26 cellular contexts compared by ENCODE assay signal in genomic region chr11:86790867-86791849, GRCh38. TPM values are rescaled to one million over a fixed set of nuclear protein-coding genes. Genes with fewer than 3 reads are reported as not detected.
DNase-seq lines count a peak whose midpoint lies in the region; ATAC-seq, FAIRE-seq and TF ChIP-seq lines count a peak whose summit lies in the region.
"Had no signal": no experiment of that assay in that cellular context is flagged by ENCODE, and none has a peak within 500 bp of the region (broad histone marks: within the 10 kb centered on the region; RNA-seq: fewer than 3 reads in every experiment).

No MANE protein-coding gene starts in this region.

- no peaks in the 10 kb centered on the region for H3K36me3 Mint-ChIP-seq in neural progenitor cell
- no peaks in the 10 kb centered on the region for H3K36me3 Mint-ChIP-seq in activated naive CD8-positive, alpha-beta T cell treated with anti-CD3 and anti-CD28 coated beads for 36 hours
- H3K36me3 Mint-ChIP-seq: activated naive CD4-positive, alpha-beta T cell treated with anti-CD3 and anti-CD28 coated beads, Interleukin-2, amount 50 U/mL, for 24 hours; IgD-negative memory B cell; stimulated activated naive B cell treated with anti-CD40 and anti-IgM and Interleukin-4, amounts not matched to agents 10 μg/mL and 1 μg/mL and 100 μg/mL, for 72 hours; WTC11 had no signal

- no peaks in the 10 kb centered on the region for H3K27me3 ChIP-seq in neural progenitor cell
- no peaks in the 10 kb centered on the region for H3K27me3 ChIP-seq in MM.1S (replicated peaks; ENCODE audit: insufficient read depth, low read length)
- H3K27me3 ChIP-seq: BLaER1 treated with 17β-estradiol and CSF1 and Interleukin-3, amounts not matched to agents 10 nM and 100 nM; spleen; vagina had no signal

- H3K9me3 Mint-ChIP-seq in neural progenitor cell, result no peaks in the 10 kb centered on the region
- H3K9me3 Mint-ChIP-seq in activated naive CD8-positive, alpha-beta T cell treated with anti-CD3 and anti-CD28 coated beads for 36 hours, result no peaks in the 10 kb centered on the region
- H3K9me3 Mint-ChIP-seq: activated naive CD4-positive, alpha-beta T cell treated with anti-CD3 and anti-CD28 coated beads, Interleukin-2, amount 50 U/mL, for 24 hours; activated T-helper 1 cell treated with anti-CD3 and anti-CD28 coated beads, Interleukin-12 subunit alpha, Interleukin-12 subunit beta, Interleukin-2, Interleukin-4 antibody, amounts not matched to agents 30 ng/mL and 10 ng/mL and 1 ng/mL, durations not matched to agents 14 hours and 24 hours and 36 hours; dendritic cell treated with granulocyte-macrophage colony-stimulating factor and Interleukin-4, amounts not matched to agents 40 ng/mL and 50 ng/mL, for 4 days; stimulated activated naive B cell treated with anti-CD40 and anti-IgM and Interleukin-4, amounts not matched to agents 10 μg/mL and 1 μg/mL and 100 μg/mL, for 72 hours; WTC11 had no signal

- H3K4me2 ChIP-seq in A549 (peak overlapping the region; percentile 3; the same call in 1 of the 3 replicates), neural progenitor cell (no peak overlapping the region), MM.1S (ENCODE audit: low read depth, low read length) (no peak overlapping the region)
- H3K4me2 ChIP-seq: BLaER1 treated with 17β-estradiol and CSF1 and Interleukin-3, amounts not matched to agents 10 nM and 100 nM had no signal

- peak overlapping the region; percentile 80 for H2AFZ ChIP-seq in neural progenitor cell (replicated peaks)
- H2AFZ ChIP-seq in MM.1S (ENCODE audit: low read length), result no peak overlapping the region

- no peak for DNase-seq in A549 (ENCODE audit: low read depth in 1 of 2, low spot score in 1 of 2)
- peak; percentile 54 for DNase-seq in ELF-1 (ENCODE audit: low read depth, low spot score)
- DNase-seq in neural progenitor cell (ENCODE audit: low spot score), result no peak
- DNase-seq in activated naive CD8-positive, alpha-beta T cell treated with anti-CD3 and anti-CD28 coated beads for 36 hours, result no peak
- DNase-seq in MM.1S, result no peak
- DNase-seq in GM13977 (ENCODE audit: low spot score), result no peak
- DNase-seq: aorta; central memory CD4-positive, alpha-beta T cell; kidney; lower lobe of right lung; NCI-H1417 treated with DMSO at 0.1 percent for 48 hours; NCI-H2171 treated with DMSO at 0.1 percent for 48 hours; NCI-H524 treated with DMSO at 0.1 percent for 48 hours; spleen; stimulated activated CD4-positive, alpha-beta T cell treated with anti-CD3 and anti-CD28 coated beads, Interleukin-2, amount 100 ng/mL, for 48 hours; stimulated activated naive B cell treated with anti-CD40 and anti-IgM and Interleukin-4, amounts not matched to agents 10 μg/mL and 1 μg/mL and 100 μg/mL, for 72 hours had no signal

- no peaks in the 10 kb centered on the region for H3K9me3 ChIP-seq in A549
- H3K9me3 ChIP-seq in neural progenitor cell (ENCODE audit: low read depth), result no peaks in the 10 kb centered on the region
- H3K9me3 ChIP-seq in MM.1S (replicated peaks; ENCODE audit: insufficient read depth, low read length), result no peaks in the 10 kb centered on the region
- H3K9me3 ChIP-seq: BLaER1 treated with 17β-estradiol and CSF1 and Interleukin-3, amounts not matched to agents 10 nM and 100 nM; lower lobe of right lung; spleen; vagina had no signal

- H3K4me1 ChIP-seq in A549 (peaks cover 29% of the 10 kb centered on the region), neural progenitor cell (no peaks in the 10 kb centered on the region), MM.1S (ENCODE audit: low read length) (no peaks in the 10 kb centered on the region)
- H3K4me1 ChIP-seq: BLaER1 treated with 17β-estradiol and CSF1 and Interleukin-3, amounts not matched to agents 10 nM and 100 nM; lower lobe of right lung; spleen; vagina had no signal

- ATAC-seq in A549, result peak in 1 of 2 experiments; percentile 35; a peak in 3 of 6 replicates
- no peak for ATAC-seq in HG02981 (IDR thresholded peaks at IDR 0.05; ENCODE audit: unreplicated experiment)
- ATAC-seq: HCT116; lower lobe of right lung; stimulated activated naive B cell treated with anti-CD40 and anti-IgM and Interleukin-4, amounts not matched to agents 10 μg/mL and 1 μg/mL and 100 μg/mL, for 72 hours; WTC11 had no signal

- H3K4me3 Mint-ChIP-seq in neural progenitor cell, result no peak overlapping the region
- H3K4me3 Mint-ChIP-seq in activated naive CD8-positive, alpha-beta T cell treated with anti-CD3 and anti-CD28 coated beads for 36 hours, result no peak overlapping the region
- H3K4me3 Mint-ChIP-seq: activated naive CD4-positive, alpha-beta T cell treated with anti-CD3 and anti-CD28 coated beads, Interleukin-2, amount 50 U/mL, for 24 hours; activated T-helper 1 cell treated with anti-CD3 and anti-CD28 coated beads, Interleukin-12 subunit alpha, Interleukin-12 subunit beta, Interleukin-2, Interleukin-4 antibody, amounts not matched to agents 30 ng/mL and 10 ng/mL and 1 ng/mL, durations not matched to agents 14 hours and 24 hours and 36 hours; dendritic cell treated with granulocyte-macrophage colony-stimulating factor and Interleukin-4, amounts not matched to agents 40 ng/mL and 50 ng/mL, for 4 days; IgD-negative memory B cell; stimulated activated naive B cell treated with anti-CD40 and anti-IgM and Interleukin-4, amounts not matched to agents 10 μg/mL and 1 μg/mL and 100 μg/mL, for 72 hours; WTC11 had no signal

- 86% methylated on average over 5 of the region's 5 CpGs for WGBS in A549 (ENCODE audit: missing lambda C conversion rate)

- H3K9ac ChIP-seq in neural progenitor cell (no peak overlapping the region), MM.1S (ENCODE audit: low read length) (no peak overlapping the region)
- H3K9ac ChIP-seq: BLaER1 treated with 17β-estradiol and CSF1 and Interleukin-3, amounts not matched to agents 10 nM and 100 nM had no signal

- H4K20me1 ChIP-seq in neural progenitor cell (ENCODE audit: low read depth), result no peaks in the 10 kb centered on the region
- H4K20me1 ChIP-seq in MM.1S (ENCODE audit: insufficient read depth, low read length), result no peaks in the 10 kb centered on the region
- H4K20me1 ChIP-seq: BLaER1 treated with 17β-estradiol and CSF1 and Interleukin-3, amounts not matched to agents 10 nM and 100 nM had no signal

- H3K79me2 ChIP-seq in neural progenitor cell (ENCODE audit: low read depth) (no peaks in the 10 kb centered on the region), MM.1S (ENCODE audit: low read length) (no peaks in the 10 kb centered on the region)

- in situ Hi-C loops in GM13977 (cut with MboI; ENCODE audit: low pct_unique_long_range_greater_than_20kb, low sequenced_read_pairs, unreplicated experiment), result no loop called here

- no peak for TF ChIP-seq POLR2A in A549 (IDR thresholded peaks at IDR 0.05; ENCODE audit: low read length)

- no peak for TF ChIP-seq CTCF in A549 (IDR thresholded peaks at IDR 0.05)
- TF ChIP-seq CTCF in VCaP (conservative IDR thresholded peaks at IDR 0.05), result no peak
- TF ChIP-seq CTCF in neural progenitor cell (IDR thresholded peaks at IDR 0.05), result no peak
- no peak for TF ChIP-seq CTCF in MM.1S (IDR thresholded peaks at IDR 0.05; ENCODE audit: low read length)
- TF ChIP-seq CTCF in GM13977 (IDR thresholded peaks at IDR 0.05; ENCODE audit: extremely low read depth, insufficient read depth, missing control alignments), result no peak

- H3K36me3 ChIP-seq in neural progenitor cell (no peaks in the 10 kb centered on the region), MM.1S (replicated peaks; ENCODE audit: insufficient read depth, low read length) (no peaks in the 10 kb centered on the region)
- H3K36me3 ChIP-seq: BLaER1 treated with 17β-estradiol and CSF1 and Interleukin-3, amounts not matched to agents 10 nM and 100 nM; lower lobe of right lung; spleen; vagina had no signal

- TF ChIP-seq RAD21 in A549 (conservative IDR thresholded peaks at IDR 0.05 in 1 of 2, IDR thresholded peaks at IDR 0.05 in 1 of 2), result no peak

- POLR2A ChIA-PET in A549 (lab: Yijun Ruan, JAX), result interaction anchor here (1.0 to 2.9 kb wide), 4 partner anchors 9 to 307 kb away, joined by 3 to 28 read pairs (median 3); partner anchors contain the start of gene PRSS23

- peak overlapping the region; percentile 44 to 76; a peak in 5 of 6 replicates for H3K27ac ChIP-seq in A549
- H3K27ac ChIP-seq in VCaP, result peak overlapping the region; percentile 68
- no peak overlapping the region for H3K27ac ChIP-seq in neural progenitor cell
- no peak overlapping the region for H3K27ac ChIP-seq in MM.1S (ENCODE audit: low read length)
- H3K27ac ChIP-seq: BLaER1 treated with 17β-estradiol and CSF1 and Interleukin-3, amounts not matched to agents 10 nM and 100 nM; lower lobe of right lung; spleen; vagina had no signal

- H3K4me1 Mint-ChIP-seq in neural progenitor cell, result peaks cover 3% of the 10 kb centered on the region
- H3K4me1 Mint-ChIP-seq in activated naive CD8-positive, alpha-beta T cell treated with anti-CD3 and anti-CD28 coated beads for 36 hours, result no peaks in the 10 kb centered on the region
- H3K4me1 Mint-ChIP-seq: activated naive CD4-positive, alpha-beta T cell treated with anti-CD3 and anti-CD28 coated beads, Interleukin-2, amount 50 U/mL, for 24 hours; IgD-negative memory B cell; stimulated activated naive B cell treated with anti-CD40 and anti-IgM and Interleukin-4, amounts not matched to agents 10 μg/mL and 1 μg/mL and 100 μg/mL, for 72 hours; WTC11 had no signal

- peaks cover 2% of the 10 kb centered on the region for H3K27me3 Mint-ChIP-seq in neural progenitor cell (ENCODE audit: insufficient read depth, low read depth)
- peaks cover 35% of the 10 kb centered on the region for H3K27me3 Mint-ChIP-seq in activated naive CD8-positive, alpha-beta T cell treated with anti-CD3 and anti-CD28 coated beads for 36 hours
- H3K27me3 Mint-ChIP-seq: dendritic cell treated with granulocyte-macrophage colony-stimulating factor and Interleukin-4, amounts not matched to agents 40 ng/mL and 50 ng/mL, for 4 days had no signal

- TF ChIP-seq EP300 in A549 (IDR thresholded peaks at IDR 0.05), result no peak

- CTCF ChIA-PET in A549 (lab: Yijun Ruan, JAX), result interaction anchor here (0.7 to 3.1 kb wide), 6 partner anchors 8 to 183 kb away, joined by 3 to 11 read pairs (median 6); partner anchors contain the start of gene PRSS23

- no peaks in the 10 kb centered on the region for H3K9me2 ChIP-seq in MM.1S (replicated peaks; ENCODE audit: insufficient read depth, low read length)

- FAIRE-seq in A549 (lab: Jason Lieb, UNC), result no peak
- FAIRE-seq: kidney had no signal

- H3K4me3 ChIP-seq in A549, result no peak overlapping the region
- no peak overlapping the region for H3K4me3 ChIP-seq in neural progenitor cell
- no peak overlapping the region for H3K4me3 ChIP-seq in MM.1S (ENCODE audit: low read length)
- H3K4me3 ChIP-seq: BLaER1 treated with 17β-estradiol and CSF1 and Interleukin-3, amounts not matched to agents 10 nM and 100 nM; lower lobe of right lung; spleen; vagina had no signal

- no peak overlapping the region for H3K27ac Mint-ChIP-seq in neural progenitor cell
- no peak overlapping the region for H3K27ac Mint-ChIP-seq in activated naive CD8-positive, alpha-beta T cell treated with anti-CD3 and anti-CD28 coated beads for 36 hours
- H3K27ac Mint-ChIP-seq: activated T-helper 1 cell treated with anti-CD3 and anti-CD28 coated beads, Interleukin-12 subunit alpha, Interleukin-12 subunit beta, Interleukin-2, Interleukin-4 antibody, amounts not matched to agents 30 ng/mL and 10 ng/mL and 1 ng/mL, durations not matched to agents 14 hours and 24 hours and 36 hours; dendritic cell treated with granulocyte-macrophage colony-stimulating factor and Interleukin-4, amounts not matched to agents 40 ng/mL and 50 ng/mL, for 4 days; IgD-negative memory B cell; stimulated activated naive B cell treated with anti-CD40 and anti-IgM and Interleukin-4, amounts not matched to agents 10 μg/mL and 1 μg/mL and 100 μg/mL, for 72 hours; WTC11 had no signal

- no peaks in the 10 kb centered on the region for H3F3A ChIP-seq in neural progenitor cell (ENCODE audit: low read depth)
- no peaks in the 10 kb centered on the region for H3F3A ChIP-seq in MM.1S (ENCODE audit: insufficient read depth, low read length)

RNA-seq across cellular contexts. Expression of gene PRSS23, which starts 9.2 kb away (rescaled TPM):
- 240 and 282 TPM in 2 replicates for polyA plus RNA-seq in A549 (2011; rRNA removed)
- polyA plus RNA-seq in A549 (2012; cell fraction: cytosol; rRNA removed), result 114 and 212 TPM in 2 replicates
- polyA plus RNA-seq in A549 (2012; cell fraction: nucleus; rRNA removed), result 111 and 129 TPM in 2 replicates
- 199 to 247 TPM (median 217 TPM) in 3 replicates for polyA plus RNA-seq in A549 (2017; fragmentation: RNase III; extraction: RNeasy Plus Mini Kit Qiagen cat#74134 plus additional on column Dnase treatment)
- polyA minus RNA-seq in A549 (2011; rRNA and poly(A)+ RNA removed), result 340 and 362 TPM in 2 replicates
- 266 and 282 TPM in 2 replicates for total RNA-seq in neural progenitor cell (ENCODE audit: low replicate concordance)
- 1 to 10 TPM; 3.7 to 4.0 TPM for total RNA-seq in activated naive CD8-positive, alpha-beta T cell treated with anti-CD3 and anti-CD28 coated beads for 36 hours

Comparison
In these comparisons a context has a peak if more than half of its experiments do, and no peak if none do; other contexts are left out.
1. H3K27ac ChIP-seq: peak in A549 (2 of 2) and VCaP (single experiment); none in neural progenitor cell (single experiment) and MM.1S (single experiment).
2. RNA of gene PRSS23, which starts 9.2 kb away (total RNA-seq): 266 to 282 TPM in neural progenitor cell; 3.7 to 4.0 TPM in activated naive CD8-positive, alpha-beta T cell treated with anti-CD3 and anti-CD28 coated beads for 36 hours; every median in the first group is over 10 times any median in the second.